In genomic region chr16:5605404-5605803, GRCh38 we compare ENCODE assay signal across 24 cellular contexts.
"Had no signal": no experiment of that assay in that cellular context is flagged by ENCODE, and none has a peak within 500 bp of the region (broad histone marks: within the 10 kb centered on the region; RNA-seq: fewer than 3 reads in every experiment).

No MANE protein-coding gene starts in this region.

- H2AFZ ChIP-seq: parathyroid adenoma had no signal

- H3K4me1 ChIP-seq: esophagus muscularis mucosa, foreskin keratinocyte, heart right ventricle, lower lobe of right lung, parathyroid adenoma, right lobe of liver, suprapubic skin, transverse colon, upper lobe of right lung, vagina had no signal

- H3K27me3 ChIP-seq: foreskin keratinocyte, neutrophil, right lobe of liver, suprapubic skin, transverse colon, upper lobe of right lung, vagina had no signal

- DNase-seq: effector CD8-positive, alpha-beta T cell; foreskin keratinocyte; glutamatergic neuron; heart right ventricle; left ventricle myocardium superior; lower lobe of right lung; right lobe of liver; stimulated activated CD4-positive, alpha-beta T cell treated with anti-CD3 and anti-CD28 coated beads, Interleukin-12 subunit alpha, Interleukin-12 subunit beta, amount 100 ng/mL, for 4 hours; stimulated activated CD4-positive, alpha-beta T cell treated with anti-CD3 and anti-CD28 coated beads, Interleukin-1b, Interleukin-23, amount 100 ng/mL, for 48 hours; stimulated activated CD4-positive, alpha-beta T cell treated with anti-CD3 and anti-CD28 coated beads, Interleukin-4, amount 100 ng/mL, for 1 hour; stimulated activated CD8-positive, alpha-beta memory T cell treated with anti-CD3 and anti-CD28 coated beads, Interleukin-4, amount 100 ng/mL, for 48 hours; stimulated activated naive CD4-positive, alpha-beta T cell; stimulated activated naive CD8-positive, alpha-beta T cell treated with anti-CD3 and anti-CD28 coated beads, Interleukin-15, amount 100 ng/mL, for 72 hours; transverse colon; upper lobe of right lung had no signal

- H3K4me2 ChIP-seq: smooth muscle cell had no signal

- FAIRE-seq: colon, islet of Langerhans had no signal

- H3K4me3 ChIP-seq: esophagus muscularis mucosa, heart right ventricle, lower lobe of right lung, right lobe of liver, smooth muscle cell, suprapubic skin, transverse colon, upper lobe of right lung, vagina had no signal

- H3K79me2 ChIP-seq: parathyroid adenoma had no signal

- H3K9ac ChIP-seq: parathyroid adenoma had no signal

- H3K9me3 ChIP-seq: heart right ventricle, lower lobe of right lung, neutrophil, right lobe of liver, suprapubic skin, transverse colon, upper lobe of right lung, vagina had no signal

- H3K36me3 ChIP-seq: esophagus muscularis mucosa, heart right ventricle, lower lobe of right lung, neutrophil, right lobe of liver, suprapubic skin, transverse colon, upper lobe of right lung, vagina had no signal

- H3K27ac ChIP-seq: epithelial cell of prostate, esophagus muscularis mucosa, foreskin keratinocyte, heart right ventricle, lower lobe of right lung, neutrophil, parathyroid adenoma, right lobe of liver, suprapubic skin, transverse colon, upper lobe of right lung, vagina had no signal
